Comparison of ENCODE assay signal across 10 cellular contexts in genomic region chr15:74399511-74400312, GRCh38. TPM values are rescaled to one million over a fixed set of nuclear protein-coding genes. Genes with fewer than 3 reads are reported as not detected.
DNase-seq lines count a peak whose midpoint lies in the region; ATAC-seq, FAIRE-seq and TF ChIP-seq lines count a peak whose summit lies in the region.
"Had no signal": no experiment of that assay in that cellular context is flagged by ENCODE, and none has a peak within 500 bp of the region (broad histone marks: within the 10 kb centered on the region; RNA-seq: fewer than 3 reads in every experiment).

No MANE protein-coding gene starts in this region.

- H3K9me3 ChIP-seq in GM12878 (replicated peaks; ENCODE audit: control insufficient read depth, insufficient read depth, low read length): no peaks in the 10 kb centered on the region
- H3K9me3 ChIP-seq: prostate gland had no signal

- 0% methylated on average over 5 of the region's 5 CpGs for WGBS in GM12878 (ENCODE audit: insufficient coverage, insufficient replicate concordance, low lambda C conversion rate, missing lambda C conversion rate)

- in situ Hi-C loops in GM12878 (cut with MboI): loop anchor here (5.0 kb wide), 1 partner anchor 383 kb away; the partner anchor contains the start of gene CSK

- RAD21 ChIA-PET in GM12878 (lab: Charles Lee; ENCODE audit: unreplicated experiment): interaction anchor here (0.8 to 20.3 kb wide), 11 partner anchors 9 to 388 kb away, joined by 3 to 496 read pairs (median 5); partner anchors contain the start of gene SEMA7A

- H3K9ac ChIP-seq in GM12878 (ENCODE audit: control insufficient read depth, insufficient read depth, low read length): peak overlapping the region; percentile 85

- no peak for FAIRE-seq in GM12878 (lab: Jason Lieb, UNC)

- peak overlapping the region; percentile 100 for H3K27ac ChIP-seq in GM12878 (ENCODE audit: control insufficient read depth, insufficient read depth)
- H3K27ac ChIP-seq: prostate gland had no signal

- SMC1A ChIA-PET in GM12878 (lab: Charles Lee; ENCODE audit: uncharacterized antibody, unreplicated experiment): interaction anchor here (1.1 to 12.5 kb wide), 8 partner anchors 11 to 387 kb away, joined by 5 to 336 read pairs (median 8); partner anchors contain the start of gene SEMA7A

- H3K79me2 ChIP-seq in GM12878 (ENCODE audit: control insufficient read depth, insufficient read depth, low read length): peaks cover 66% of the 10 kb centered on the region

- no peaks in the 10 kb centered on the region for H3K36me3 ChIP-seq in GM12878 (ENCODE audit: control insufficient read depth in 2 of 2, insufficient read depth in 2 of 2, low read length in 1 of 2)
- H3K36me3 ChIP-seq: prostate gland had no signal

- DNase-seq in RPMI7951 (ENCODE audit: low read depth) (peak; percentile 88), GM12878 (ENCODE audit: low read depth, low spot score) (no peak), globus pallidus (ENCODE audit: low spot score) (no peak)
- peak; percentile 53 to 62 for DNase-seq in stimulated activated CD8-positive, alpha-beta memory T cell treated with anti-CD3 and anti-CD28 coated beads, Interleukin-15, amount 100 ng/mL, for 4 hours (ENCODE audit: low read depth in 2 of 2)
- DNase-seq: foreskin melanocyte had no signal

- CTCF ChIA-PET in GM12878 (lab: Yijun Ruan, JAX): interaction anchor here (0.7 to 15.7 kb wide), 4 partner anchors 17 to 40 kb away, joined by 4 to 226 read pairs (median 96); no protein-coding TSS in a partner anchor

- no TSS peak for BruUV-seq in GM12878 (replicated peaks; lab: Mats Ljungman, UMichigan)

- no peak for TF ChIP-seq CTCF in GM12878 (IDR thresholded peaks at IDR 0.05 in 2 of 3, conservative IDR thresholded peaks at IDR 0.05 in 1 of 3; ENCODE audit: control insufficient read depth in 2 of 3, extremely low read depth in 1 of 3, insufficient read depth in 1 of 3, low read depth in 3 of 3, low read length in 3 of 3)

- intact Hi-C loops in GM12878 (cut with micrococcal nuclease; ENCODE audit: unreplicated experiment): loop anchor here (10.0 kb wide), 1 partner anchor 735 kb away; no protein-coding TSS in a partner anchor

- H3K4me3 ChIP-seq in GM12878: peak overlapping the region; percentile 59
- H3K4me3 ChIP-seq: prostate gland had no signal

- peak; percentile 73 to 80; a peak in 3 of 4 replicates for TF ChIP-seq EP300 in GM12878 (IDR thresholded peaks at IDR 0.05; ENCODE audit: borderline replicate concordance in 1 of 2, control insufficient read depth in 1 of 2, low read depth in 2 of 2, low read length in 2 of 2)

- H3K27me3 ChIP-seq in GM12878 (replicated peaks in 1 of 2; ENCODE audit: control insufficient read depth in 2 of 2, insufficient read depth in 2 of 2, low read length in 1 of 2): no peaks in the 10 kb centered on the region

- peaks cover 94% of the 10 kb centered on the region for H3K4me1 ChIP-seq in GM12878 (ENCODE audit: control insufficient read depth, insufficient read depth, low read length)
- H3K4me1 ChIP-seq: prostate gland had no signal

- H2AFZ ChIP-seq in GM12878 (ENCODE audit: control insufficient read depth, low read depth, low read length): no peak overlapping the region

- TF ChIP-seq RAD21 in GM12878 (IDR thresholded peaks at IDR 0.05; ENCODE audit: insufficient read depth, low read depth, low read length): no peak

- POLR2A ChIA-PET in GM12878 (lab: Charles Lee): interaction anchor here (4.5 to 15.4 kb wide), 3 partner anchors 16 to 62 kb away, joined by 17 to 325 read pairs (median 302); partner anchors contain the start of genes SEMA7A and UBL7

- H4K20me1 ChIP-seq in GM12878 (ENCODE audit: control insufficient read depth, insufficient read depth): no peaks in the 10 kb centered on the region

- ATAC-seq in GM12878: 0 out of 3 replicates have a peak, but pooled peaks have one; percentile 0
- no peak for ATAC-seq in HG03175 (IDR thresholded peaks at IDR 0.05; ENCODE audit: unreplicated experiment)
- no peak for ATAC-seq in GM19455 (IDR thresholded peaks at IDR 0.05; ENCODE audit: unreplicated experiment)
- ATAC-seq in HG03196 (IDR thresholded peaks at IDR 0.05; ENCODE audit: unreplicated experiment): no peak

- peak; percentile 51 for TF ChIP-seq POLR2A in GM15510 (IDR thresholded peaks at IDR 0.05; ENCODE audit: borderline replicate concordance, extremely low read depth, insufficient read length)
- TF ChIP-seq POLR2A in GM12878 (IDR thresholded peaks at IDR 0.05; ENCODE audit: low read depth, low read length): no peak

- peak overlapping the region; percentile 100 for H3K4me2 ChIP-seq in GM12878 (ENCODE audit: control insufficient read depth, insufficient read depth)

TF ChIP-seq in GM12878, 131 proteins besides CTCF, POLR2A, EP300 and RAD21 (continues in another document):
- TF ChIP-seq RAD51 (IDR thresholded peaks at IDR 0.05) (no peak), CBFB (IDR thresholded peaks at IDR 0.05; ENCODE audit: low read depth) (peak; percentile 89), POU2F2 (IDR thresholded peaks at IDR 0.05; ENCODE audit: borderline replicate concordance, low read depth, low read length) (peak; percentile 49; the same call in 1 of the 3 replicates), IRF3 (IDR thresholded peaks at IDR 0.05) (no peak), CHD2 (IDR thresholded peaks at IDR 0.05; ENCODE audit: borderline replicate concordance, low read depth, low read length) (0 out of 2 replicates have a peak, but pooled peaks have one; percentile 17), FOXM1 (IDR thresholded peaks at IDR 0.05; ENCODE audit: low read depth, low read length) (no peak), IRF5 (IDR thresholded peaks at IDR 0.05; ENCODE audit: borderline replicate concordance) (no peak), TAF1 (IDR thresholded peaks at IDR 0.05; ENCODE audit: borderline replicate concordance, low read depth, low read length) (peak; percentile 41; the same call in 1 of the 2 replicates), NR2F1 (conservative IDR thresholded peaks at IDR 0.05) (peak; percentile 45; the same call in 1 of the 2 replicates)

RNA-seq across cellular contexts. Expression of gene CYP11A1, which starts 32.3 kb away (rescaled TPM):
- not detected in 2 replicates for total RNA-seq in RPMI7951 (2014; rRNA removed; shearing (Covaris generic))
- 8.3 and 9.5 TPM in 2 replicates for total RNA-seq in GM12878 (2013; cell fraction: nucleolus; rRNA removed)
- total RNA-seq in GM12878 (2014; rRNA removed) (not detected in 2 replicates), GM12878 (2014; rRNA removed; fragmentation: Illumina TruSeq; extraction: Trizol) (not detected in 2 replicates), GM12878 (2021) (0.29 and 0.69 TPM in 2 replicates)
- polyA plus RNA-seq in GM12878 (2011; ENCODE audit: low read depth): 0.34 TPM
- polyA plus RNA-seq in GM12878 (2011; rRNA removed) (1.1 and 1.2 TPM in 2 replicates), GM12878 (2014; fragmentation: Illumina TruSeq; extraction: Trizol) (0.19 TPM in 1 of 2 replicates, not detected in the other), GM12878 (2014; fragmentation: Nextera tagmentation; extraction: Ambion mirVana) (under 1 TPM; 0.11 to 0.23 TPM), GM12878 (2014; rRNA removed) (0.52 TPM in 1 of 2 replicates, not detected in the other), GM12878 (2016; fragmentation: Nextera tagmentation; extraction: Ambion mirVana) (not detected)
- polyA plus RNA-seq in GM12878 (2011; cell fraction: cytosol; rRNA removed): 0.90 and 1.7 TPM in 2 replicates
- 1.4 and 3.2 TPM in 2 replicates for polyA plus RNA-seq in GM12878 (2011; cell fraction: nucleus; rRNA removed)
- polyA plus RNA-seq in GM12878 (2012): 0.50 and 1.1 TPM in 2 replicates
- 0.80 and 2.3 TPM in 2 replicates for polyA minus RNA-seq in GM12878 (2011; rRNA and poly(A)+ RNA removed)
- not detected in 2 replicates for polyA minus RNA-seq in GM12878 (2011; cell fraction: cytosol; rRNA and poly(A)+ RNA removed)
- polyA minus RNA-seq in GM12878 (2011; cell fraction: nucleus; rRNA and poly(A)+ RNA removed): 1.4 and 1.5 TPM in 2 replicates

RNA-seq across cellular contexts. Expression of gene SEMA7A, which starts 34.0 kb away (rescaled TPM):
- 20.7 and 20.8 TPM in 2 replicates for total RNA-seq in RPMI7951 (2014; rRNA removed; shearing (Covaris generic))
- 137 and 160 TPM in 2 replicates for total RNA-seq in GM12878 (2013; cell fraction: nucleolus; rRNA removed)
- total RNA-seq in GM12878 (2014; rRNA removed) (56.3 and 58.3 TPM in 2 replicates), GM12878 (2014; rRNA removed; fragmentation: Illumina TruSeq; extraction: Trizol) (48.7 and 52.9 TPM in 2 replicates), GM12878 (2021) (112 and 114 TPM in 2 replicates)
- 33.6 TPM for polyA plus RNA-seq in GM12878 (2011; ENCODE audit: low read depth)
- polyA plus RNA-seq in GM12878 (2011; rRNA removed) (37.6 and 65.2 TPM in 2 replicates), GM12878 (2014; fragmentation: Illumina TruSeq; extraction: Trizol) (47.9 and 70.5 TPM in 2 replicates), GM12878 (2014; fragmentation: Nextera tagmentation; extraction: Ambion mirVana) (1 to 10 TPM in 1 of 2 experiments, under 1 TPM in 1; 0.08 to 1.1 TPM), GM12878 (2014; rRNA removed) (99.1 and 99.2 TPM in 2 replicates), GM12878 (2016; fragmentation: Nextera tagmentation; extraction: Ambion mirVana) (10 to 100 TPM; 13.3 to 15.6 TPM)
- polyA plus RNA-seq in GM12878 (2011; cell fraction: cytosol; rRNA removed): 115 and 126 TPM in 2 replicates
- polyA plus RNA-seq in GM12878 (2011; cell fraction: nucleus; rRNA removed): 208 and 229 TPM in 2 replicates
- 60.0 and 110 TPM in 2 replicates for polyA plus RNA-seq in GM12878 (2012)
- polyA minus RNA-seq in GM12878 (2011; rRNA and poly(A)+ RNA removed): 75.6 and 130 TPM in 2 replicates
- 48.1 and 52.4 TPM in 2 replicates for polyA minus RNA-seq in GM12878 (2011; cell fraction: cytosol; rRNA and poly(A)+ RNA removed)
- polyA minus RNA-seq in GM12878 (2011; cell fraction: nucleus; rRNA and poly(A)+ RNA removed): 48.2 and 63.7 TPM in 2 replicates

Comparison
In these comparisons a context has a peak if more than half of its experiments do, and no peak if none do; other contexts are left out.
1. DNase-seq: peak in RPMI7951 (single experiment) and stimulated activated CD8-positive, alpha-beta memory T cell treated with anti-CD3 and anti-CD28 coated beads, Interleukin-15, amount 100 ng/mL, for 4 hours (2 of 2); none in GM12878 (single experiment) and globus pallidus (single experiment).